Comparison of ENCODE assay signal across 8 cellular contexts in genomic region chr2:130836501-130837174, GRCh38. TPM values are rescaled to one million over a fixed set of nuclear protein-coding genes. Genes with fewer than 3 reads are reported as not detected.
DNase-seq lines count a peak whose midpoint lies in the region; ATAC-seq and TF ChIP-seq lines count a peak whose summit lies in the region.

Gene ARHGEF4, plus strand, starts transcription at chr2:130836914. Its CDS starts 40 bp downstream, at chr2:130836954.

- CTCF ChIA-PET in Caco-2 (lab: Charles Lee) (no interaction called here), SK-N-SH (lab: Yijun Ruan, JAX) (interaction anchor here (0.9 to 2.8 kb wide), 3 partner anchors 8 to 38 kb away, joined by 3 to 19 read pairs (median 10); no protein-coding TSS in a partner anchor)

- H3K9me3 ChIP-seq in Caco-2 (no peaks in the 10 kb centered on the region), SK-N-SH (no peaks in the 10 kb centered on the region)

- H2AFZ ChIP-seq in SK-N-SH (ENCODE audit: low read depth) = no peak within 1 kb of the TSS

- H3K4me3 ChIP-seq in Caco-2 (ENCODE audit: low read depth, low read length) (peak within 1 kb of the TSS; percentile 49), SK-N-SH (ENCODE audit: low read depth in 2 of 2, low read length in 1 of 2) (peak within 1 kb of the TSS in 1 of 2 experiments; percentile 34; a peak in 2 of 4 replicates), epithelial cell of proximal tubule (ENCODE audit: low read depth, low read length) (peak within 1 kb of the TSS; percentile 19)

- no peak within 1 kb of the TSS for H3K9ac ChIP-seq in SK-N-SH

- POLR2A ChIA-PET in Caco-2 (lab: Charles Lee) = no interaction called here
- POLR2A ChIA-PET in SK-N-SH (lab: Yijun Ruan, JAX) = no interaction called here

- H3K27ac ChIP-seq in SK-N-SH (ENCODE audit: low read depth in 2 of 2, low read length in 1 of 2) = no peak within 1 kb of the TSS

- TF ChIP-seq CTCF in Caco-2 (IDR thresholded peaks at IDR 0.05; ENCODE audit: insufficient read depth in 1 of 2, low read depth in 1 of 2, low read length in 1 of 2, severe bottlenecking in 1 of 2, unreplicated experiment in 1 of 2) = no peak
- no peak for TF ChIP-seq CTCF in SK-N-SH (IDR thresholded peaks at IDR 0.05)
- no peak for TF ChIP-seq CTCF in epithelial cell of proximal tubule (conservative IDR thresholded peaks at IDR 0.05; ENCODE audit: low read depth, low read length)
- TF ChIP-seq CTCF in neural crest cell (conservative IDR thresholded peaks at IDR 0.05) = no peak

- TF ChIP-seq EP300 in SK-N-SH (IDR thresholded peaks at IDR 0.05; ENCODE audit: borderline replicate concordance in 1 of 2, low read depth in 1 of 2, low read length in 1 of 2) = no peak

- ATAC-seq in GM21576 (IDR thresholded peaks at IDR 0.05; ENCODE audit: unreplicated experiment) = peak; percentile 45

- H3K9me2 ChIP-seq in SK-N-SH = no peaks in the 10 kb centered on the region

- peak; percentile 73 to 85 for DNase-seq in Caco-2
- peak; percentile 89 for DNase-seq in SK-N-SH
- DNase-seq in epithelial cell of proximal tubule (ENCODE audit: low read depth) = no peak
- DNase-seq in neural crest cell (ENCODE audit: low read depth, low spot score) = peak; percentile 58
- DNase-seq in OCI-M1 (lab: John Stamatoyannopoulos, UW) = no peak
- DNase-seq in SHP77 (lab: John Stamatoyannopoulos, UW) = no peak
- no peak for DNase-seq in dedifferentiated amniotic fluid mesenchymal stem cell (ENCODE audit: extremely low spot score)

- H3K4me2 ChIP-seq in SK-N-SH = peak within 1 kb of the TSS; percentile 11; the same call in 1 of the 2 replicates

- WGBS in SK-N-SH (ENCODE audit: low lambda C conversion rate) = 68% methylated on average over 14 of the region's 70 CpGs

- H3K27me3 Mint-ChIP-seq in Caco-2 (ENCODE audit: insufficient read depth, unreplicated experiment) (peaks cover 3% of the 10 kb centered on the region), neural crest cell (ENCODE audit: low read depth) (peaks cover 42% of the 10 kb centered on the region)

- no peak for TF ChIP-seq RAD21 in SK-N-SH (IDR thresholded peaks at IDR 0.05; ENCODE audit: low read length)

- H3K36me3 Mint-ChIP-seq in Caco-2 (ENCODE audit: insufficient read depth, unreplicated experiment) (no peaks in the 10 kb centered on the region), neural crest cell (ENCODE audit: low read depth) (no peaks in the 10 kb centered on the region)

- H3K79me2 ChIP-seq in SK-N-SH (ENCODE audit: insufficient read depth) = no peaks in the 10 kb centered on the region

- BruUV-seq in Caco-2 (replicated peaks; lab: Mats Ljungman, UMichigan) = no TSS peak

- H3F3A ChIP-seq in SK-N-SH (replicated peaks; ENCODE audit: insufficient read depth) = no peaks in the 10 kb centered on the region

- H3K4me1 ChIP-seq in Caco-2 (peaks cover 11% of the 10 kb centered on the region; the same call in 1 of the 2 replicates), SK-N-SH (ENCODE audit: control insufficient read depth in 1 of 2, insufficient read depth in 2 of 2, low read depth in 1 of 2, low read length in 1 of 2) (no peaks in the 10 kb centered on the region)

- H3K4me1 Mint-ChIP-seq in Caco-2 (ENCODE audit: low read depth, unreplicated experiment) = no peaks in the 10 kb centered on the region
- peaks cover 23% of the 10 kb centered on the region for H3K4me1 Mint-ChIP-seq in neural crest cell

- H3K4me3 Mint-ChIP-seq in Caco-2 (ENCODE audit: unreplicated experiment) (peak within 1 kb of the TSS; percentile 64), neural crest cell (peak within 1 kb of the TSS; percentile 57)

- H3K27ac Mint-ChIP-seq in Caco-2 (ENCODE audit: unreplicated experiment) (no peak within 1 kb of the TSS), neural crest cell (ENCODE audit: unreplicated experiment) (no peak within 1 kb of the TSS)

- H3K27me3 ChIP-seq in Caco-2 (replicated peaks; ENCODE audit: control insufficient read depth, insufficient read depth, low read length) (peaks cover 1% of the 10 kb centered on the region; the same call in 1 of the 2 replicates), SK-N-SH (ENCODE audit: insufficient read depth) (no peaks in the 10 kb centered on the region; the same call in 1 of the 2 replicates)

- intact Hi-C loops in Caco-2 (cut with micrococcal nuclease; ENCODE audit: unreplicated experiment) = no loop called here

- no peaks in the 10 kb centered on the region for H4K20me1 ChIP-seq in SK-N-SH (ENCODE audit: insufficient read depth)

- H3K9me3 Mint-ChIP-seq in Caco-2 (ENCODE audit: unreplicated experiment) (no peaks in the 10 kb centered on the region), neural crest cell (no peaks in the 10 kb centered on the region)

- H3K36me3 ChIP-seq in Caco-2 (ENCODE audit: control insufficient read depth, insufficient read depth, low read length) (no peaks in the 10 kb centered on the region), SK-N-SH (replicated peaks in 1 of 2; ENCODE audit: control insufficient read depth in 1 of 2, insufficient read depth in 2 of 2, low read length in 1 of 2) (no peaks in the 10 kb centered on the region)

TF ChIP-seq in SK-N-SH, 30 proteins besides CTCF, POLR2A, EP300 and RAD21:
- TF ChIP-seq FOXM1 (IDR thresholded peaks at IDR 0.05; ENCODE audit: low read depth) (no peak), USF1 (IDR thresholded peaks at IDR 0.05; ENCODE audit: borderline replicate concordance, low read depth) (no peak), JUND (IDR thresholded peaks at IDR 0.05) (no peak), MAX (IDR thresholded peaks at IDR 0.05; ENCODE audit: low read depth) (no peak), SIN3A (IDR thresholded peaks at IDR 0.05; ENCODE audit: borderline replicate concordance, low read depth, low read length) (no peak), FOSL2 (IDR thresholded peaks at IDR 0.05; ENCODE audit: borderline replicate concordance, low read depth) (no peak), TEAD4 (IDR thresholded peaks at IDR 0.05; ENCODE audit: borderline replicate concordance, insufficient read depth) (no peak), FOXJ3 (CRISPR knock-in tag; IDR thresholded peaks at IDR 0.05) (no peak)
TF ChIP-seq in SK-N-SH: peak in this region for 0.

RNA-seq across cellular contexts. Expression of gene ARHGEF4, which starts in this region (rescaled TPM):
- total RNA-seq in Caco-2 (2022) = 1.8 and 2.8 TPM in 2 replicates
- polyA plus RNA-seq in SK-N-SH (2012; rRNA removed) = 1.5 and 2.3 TPM in 2 replicates
- polyA plus RNA-seq in SK-N-SH (2012; cell fraction: cytosol; rRNA removed) = 1.5 and 2.4 TPM in 2 replicates
- polyA plus RNA-seq in SK-N-SH (2012; cell fraction: nucleus; rRNA removed) = 7.9 and 9.5 TPM in 2 replicates
- total RNA-seq in epithelial cell of proximal tubule = 2.1 and 3.2 TPM in 2 replicates
- 20.0 and 22.1 TPM in 2 replicates for total RNA-seq in neural crest cell

Comparison
In these comparisons a context has a peak if more than half of its experiments do, and no peak if none do; other contexts are left out.
1. DNase-seq: peak in Caco-2 (2 of 2), SK-N-SH (single experiment) and neural crest cell (single experiment); none in epithelial cell of proximal tubule (single experiment), OCI-M1 (single experiment), SHP77 (0 of 2) and dedifferentiated amniotic fluid mesenchymal stem cell (single experiment).